In genomic region chr13:97855570-97855970, GRCh38 we compare ENCODE assay signal across 8 cellular contexts.
A peak's percentile ranks its signal among the peaks of the same experiment; 100 is the strongest.
DNase-seq lines count a peak whose midpoint lies in the region; ATAC-seq and TF ChIP-seq lines count a peak whose summit lies in the region.

No MANE protein-coding gene starts in this region.

- H3K27me3 Mint-ChIP-seq in WTC11 (ENCODE audit: low read depth): no peaks in the 10 kb centered on the region

- H3K27ac Mint-ChIP-seq in WTC11: no peak overlapping the region

- TF ChIP-seq CTCF in HFF-Myc (IDR thresholded peaks at IDR 0.05; ENCODE audit: low read depth, low read length, missing control alignments) (peak; percentile 79), WTC11 (IDR thresholded peaks at IDR 0.05) (peak; percentile 75), prostate gland (IDR thresholded peaks at IDR 0.05) (peak; percentile 27 to 83 (median 74))

- no peaks in the 10 kb centered on the region for H3K36me3 ChIP-seq in prostate gland

- ATAC-seq in WTC11 (peak; percentile 90), GM21381 (IDR thresholded peaks at IDR 0.05; ENCODE audit: unreplicated experiment) (no peak)

- no peaks in the 10 kb centered on the region for H3K27me3 ChIP-seq in prostate gland (replicated peaks; ENCODE audit: insufficient read depth)

- CTCF ChIA-PET in WTC11 (lab: Charles Lee): interaction anchor here (0.6 to 1.8 kb wide), 27 partner anchors 11 to 598 kb away, joined by 3 to 9 read pairs (median 4); no protein-coding TSS in a partner anchor

- no peaks in the 10 kb centered on the region for H3K36me3 Mint-ChIP-seq in WTC11

- DNase-seq in SIG-M5 treated with dmso at 0.1 percent for 504 hours (lab: John Stamatoyannopoulos, UW; ENCODE audit: unreplicated experiment) (peak; percentile 64), SIG-M5 (lab: John Stamatoyannopoulos, UW) (no peak), HFF-Myc (ENCODE audit: extremely low read depth, low read depth) (peak; percentile 65), NCI-H2107 (lab: John Stamatoyannopoulos, UW) (peak; percentile 16), WTC11 (ENCODE audit: low spot score) (no peak), glomerular endothelial cell (ENCODE audit: extremely low read depth, low read depth, low spot score) (peak; percentile 39), prostate gland (ENCODE audit: low spot score) (peak; percentile 47)

- intact Hi-C loops in prostate gland (cut with DNase I): loop anchor here (5.0 to 10.0 kb wide), 4 partner anchors 539 to 989 kb away; no protein-coding TSS in a partner anchor

- H3K9me3 ChIP-seq in prostate gland: no peaks in the 10 kb centered on the region

- no peaks in the 10 kb centered on the region for H3K4me1 ChIP-seq in prostate gland (replicated peaks)

- H3K4me3 ChIP-seq in HFF-Myc (replicated peaks; ENCODE audit: low read depth, low read length): no peak overlapping the region
- H3K4me3 ChIP-seq in prostate gland: no peak overlapping the region

- POLR2A ChIA-PET in WTC11 (lab: Charles Lee): interaction anchor here (0.6 to 1.5 kb wide), 2 partner anchors 120 to 221 kb away, joined by 3 read pairs; no protein-coding TSS in a partner anchor

- H3K4me3 Mint-ChIP-seq in WTC11: no peak overlapping the region

- no peak overlapping the region for H3K27ac ChIP-seq in prostate gland

- H3K9me3 Mint-ChIP-seq in WTC11: peaks cover 11% of the 10 kb centered on the region

- 5% methylated on average over 8 of the region's 8 CpGs for WGBS in prostate gland

- no peak for TF ChIP-seq POLR2A in prostate gland (IDR thresholded peaks at IDR 0.05)

- H3K4me1 Mint-ChIP-seq in WTC11: peaks cover 8% of the 10 kb centered on the region

TF ChIP-seq in WTC11, 78 proteins besides CTCF, POLR2A, EP300 and RAD21:
- TF ChIP-seq CREB1 (CRISPR knock-in tag; IDR thresholded peaks at IDR 0.05): no peak
- no peak for TF ChIP-seq ZNF425 (CRISPR knock-in tag; conservative IDR thresholded peaks at IDR 0.05)
- no peak for TF ChIP-seq ZNF416 (CRISPR knock-in tag; IDR thresholded peaks at IDR 0.05)
- no peak for TF ChIP-seq IRF1 (CRISPR knock-in tag; IDR thresholded peaks at IDR 0.05)
- no peak for TF ChIP-seq MXD4 (CRISPR knock-in tag; IDR thresholded peaks at IDR 0.05; ENCODE audit: borderline replicate concordance)
- TF ChIP-seq ZMAT4 (CRISPR knock-in tag; IDR thresholded peaks at IDR 0.05): no peak
- no peak for TF ChIP-seq NR1H2 (CRISPR knock-in tag; IDR thresholded peaks at IDR 0.05)
- no peak for TF ChIP-seq JAZF1 (CRISPR knock-in tag; IDR thresholded peaks at IDR 0.05)
- TF ChIP-seq HMGXB4 (CRISPR knock-in tag; IDR thresholded peaks at IDR 0.05): no peak
- no peak for TF ChIP-seq NFE2L1 (CRISPR knock-in tag; IDR thresholded peaks at IDR 0.05)
- no peak for TF ChIP-seq NR3C1 (CRISPR knock-in tag; conservative IDR thresholded peaks at IDR 0.05; ENCODE audit: low read depth)
TF ChIP-seq in WTC11: peak in this region for 0.

Comparison
In these comparisons a context has a peak if more than half of its experiments do, and no peak if none do; other contexts are left out.
1. DNase-seq: peak in SIG-M5 treated with dmso at 0.1 percent for 504 hours (single experiment), HFF-Myc (single experiment), NCI-H2107 (single experiment), glomerular endothelial cell (single experiment) and prostate gland (single experiment); none in SIG-M5 (single experiment) and WTC11 (single experiment).
2. Peak in every context shown above with its lines, with median percentiles within 50 percentile points of each other: CTCF ChIP-seq.